ENCODE assay signal across 8 cellular contexts in the genomic region with DNA sequence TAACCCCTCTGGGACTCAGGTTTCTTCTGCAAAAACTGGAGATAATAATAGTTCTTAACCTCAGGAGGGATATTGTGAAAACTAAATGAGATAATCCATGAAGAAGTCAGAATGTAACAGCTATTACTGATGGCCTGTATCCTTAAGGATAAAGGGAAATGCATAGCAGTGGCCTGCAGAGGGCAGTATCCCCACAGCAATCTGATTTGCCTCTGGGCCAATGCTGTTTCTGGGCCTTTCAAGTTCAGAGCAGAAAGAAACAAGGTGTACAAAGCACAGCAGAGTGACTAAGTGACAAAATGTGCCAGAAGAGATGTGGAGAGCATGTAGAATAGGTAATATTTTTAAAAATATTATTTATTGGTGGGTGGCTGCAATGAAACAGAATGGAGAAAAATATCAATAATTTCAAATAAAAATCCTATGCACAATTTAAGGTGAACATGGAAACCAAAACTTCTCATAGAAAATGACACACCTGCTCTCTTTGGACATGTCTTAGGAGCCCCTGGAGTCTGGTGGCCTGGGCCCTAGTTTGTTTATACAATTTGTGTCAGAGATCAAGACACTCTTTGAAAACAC.
DNase-seq lines count a peak whose midpoint lies in the region; ATAC-seq, FAIRE-seq and TF ChIP-seq lines count a peak whose summit lies in the region.

No MANE protein-coding gene starts in this region.

- no peak overlapping the region for H2AFZ ChIP-seq in H1 (ENCODE audit: low read length)

- peak; percentile 68 for ATAC-seq in HG03521 (IDR thresholded peaks at IDR 0.05; ENCODE audit: unreplicated experiment)
- ATAC-seq in GM18870 (IDR thresholded peaks at IDR 0.05; ENCODE audit: unreplicated experiment): no peak

- POLR2A ChIA-PET in H1 (lab: Charles Lee; ENCODE audit: partially characterized antibody): interaction anchor here (0.6 kb wide), 1 partner anchor 654 kb away, joined by 3 read pairs; no protein-coding TSS in a partner anchor

- H3K79me1 ChIP-seq in H1 (ENCODE audit: low read depth, low read length) (no peaks in the 10 kb centered on the region), mesendoderm (ENCODE audit: low read length) (no peaks in the 10 kb centered on the region)

- peak; percentile 80 for DNase-seq in ELR (ENCODE audit: low read depth)
- DNase-seq in NCI-H774 (lab: John Stamatoyannopoulos, UW): peak; percentile 84
- DNase-seq in activated CD8-positive, alpha-beta memory T cell treated with anti-CD3 and anti-CD28 coated beads for 1 hour (ENCODE audit: extremely low read depth in 1 of 2, low read depth in 1 of 2): peak; percentile 19 to 28
- peak in 1 of 2 experiments; percentile 83 for DNase-seq in H1 (ENCODE audit: low read depth in 1 of 2, low spot score in 2 of 2)
- peak; percentile 79 for DNase-seq in mesendoderm
- DNase-seq in stimulated activated CD8-positive, alpha-beta memory T cell treated with anti-CD3 and anti-CD28 coated beads, Interleukin-4, amount 100 ng/mL, for 24 hours (ENCODE audit: low read depth): peak; percentile 37

- H2BK20ac ChIP-seq in H1 (ENCODE audit: low read length): no peak overlapping the region

- TF ChIP-seq POLR2A in H1 (IDR thresholded peaks at IDR 0.05; ENCODE audit: control extremely low read depth in 1 of 2, low read depth in 2 of 2, low read length in 2 of 2): no peak

- H3K36me3 ChIP-seq in H1 (ENCODE audit: control insufficient read depth in 2 of 4, insufficient read depth in 4 of 4, low read length in 3 of 4) (no peaks in the 10 kb centered on the region), mesendoderm (ENCODE audit: control insufficient read depth, insufficient read depth, low read length) (no peaks in the 10 kb centered on the region)

- no peaks in the 10 kb centered on the region for H3K4me1 ChIP-seq in H1 (replicated peaks in 1 of 4; ENCODE audit: control insufficient read depth in 3 of 4, insufficient read depth in 4 of 4, low read length in 3 of 4)
- no peaks in the 10 kb centered on the region for H3K4me1 ChIP-seq in mesendoderm (ENCODE audit: control insufficient read depth, low read depth, low read length)

- H2BK12ac ChIP-seq in H1 (ENCODE audit: low read depth, low read length): no peak overlapping the region

- H3K9ac ChIP-seq in H1 (replicated peaks in 1 of 4; ENCODE audit: extremely low read depth in 1 of 4, low read depth in 3 of 4, low read length in 3 of 4): no peak overlapping the region
- no peak overlapping the region for H3K9ac ChIP-seq in mesendoderm (ENCODE audit: low read length)

- H3K4me3 ChIP-seq in H1 (ENCODE audit: extremely low read depth in 1 of 4, insufficient read depth in 2 of 4, low read depth in 3 of 4, low read length in 4 of 4) (no peak overlapping the region), mesendoderm (ENCODE audit: low read length) (no peak overlapping the region)

- H4K5ac ChIP-seq in H1 (ENCODE audit: insufficient read length, low read depth, low read length) (no peak overlapping the region), mesendoderm (ENCODE audit: low read length) (no peak overlapping the region)

- H2AK5ac ChIP-seq in H1 (ENCODE audit: low read depth, low read length) (no peak overlapping the region), mesendoderm (ENCODE audit: low read length) (no peak overlapping the region)

- H3K79me2 ChIP-seq in H1 (ENCODE audit: control insufficient read depth in 1 of 2, insufficient read depth in 2 of 2, low read length in 2 of 2) (no peaks in the 10 kb centered on the region), mesendoderm (ENCODE audit: control insufficient read depth, insufficient read depth, low read length) (no peaks in the 10 kb centered on the region)

- H2BK15ac ChIP-seq in H1 (ENCODE audit: low read length) (no peak overlapping the region), mesendoderm (replicated peaks; ENCODE audit: low read depth) (no peak overlapping the region)

- H3K4me2 ChIP-seq in H1 (ENCODE audit: insufficient read depth in 1 of 2, low read depth in 2 of 2, low read length in 2 of 2) (no peak overlapping the region), mesendoderm (ENCODE audit: low read length) (no peak overlapping the region)

- H3K14ac ChIP-seq in H1 (ENCODE audit: insufficient read length): no peak overlapping the region

- no peak for TF ChIP-seq EP300 in H1 (IDR thresholded peaks at IDR 0.05; ENCODE audit: borderline replicate concordance in 1 of 2, low read depth in 2 of 2, low read length in 2 of 2)

- H3K23ac ChIP-seq in H1 (ENCODE audit: insufficient read length) (no peak overlapping the region), mesendoderm (ENCODE audit: low read length) (no peak overlapping the region)

- H3K23me2 ChIP-seq in H1 (ENCODE audit: low read depth, low read length): no peaks in the 10 kb centered on the region

- H3K18ac ChIP-seq in H1 (ENCODE audit: extremely low read depth, low read length): no peak overlapping the region
- no peak overlapping the region for H3K18ac ChIP-seq in mesendoderm (ENCODE audit: low read length)

- H3K9me3 ChIP-seq in H1 (ENCODE audit: insufficient read depth in 2 of 2, low read depth in 1 of 2, low read length in 1 of 2): no peaks in the 10 kb centered on the region; a peak in 1 of 4 replicates

- CTCF ChIA-PET in H1 (lab: Charles Lee; ENCODE audit: partially characterized antibody): interaction anchor here (0.5 to 3.9 kb wide), 62 partner anchors 9 to 1412 kb away, joined by 3 to 29 read pairs (median 4); no protein-coding TSS in a partner anchor

- peak; percentile 100 for TF ChIP-seq RAD21 in H1 (IDR thresholded peaks at IDR 0.05 in 1 of 2, conservative IDR thresholded peaks at IDR 0.05 in 1 of 2; ENCODE audit: low read depth in 2 of 2, low read length in 2 of 2)

- no peak overlapping the region for H2BK5ac ChIP-seq in H1 (ENCODE audit: low read depth, low read length)
- H2BK5ac ChIP-seq in mesendoderm (ENCODE audit: low read length): no peak overlapping the region

- no peaks in the 10 kb centered on the region for H4K20me1 ChIP-seq in H1 (replicated peaks in 1 of 2; ENCODE audit: control insufficient read depth in 1 of 2, insufficient read depth in 2 of 2, low read length in 2 of 2)

- no peak for FAIRE-seq in H1 (lab: Jason Lieb, UNC)

- no peak overlapping the region for H3K27ac ChIP-seq in H1 (ENCODE audit: low read depth, low read length)
- H3K27ac ChIP-seq in mesendoderm (ENCODE audit: low read depth, low read length): no peak overlapping the region

- TF ChIP-seq CTCF in H1 (IDR thresholded peaks at IDR 0.05; ENCODE audit: control extremely low read depth in 1 of 3, insufficient read depth in 1 of 3, low read depth in 1 of 3, low read length in 3 of 3): peak; percentile 51 to 90 (median 82)

- H3K4ac ChIP-seq in H1 (replicated peaks; ENCODE audit: insufficient read length, low read depth, low read length) (no peak overlapping the region), mesendoderm (ENCODE audit: low read depth, low read length) (no peak overlapping the region)

- H4K8ac ChIP-seq in H1 (ENCODE audit: extremely low read depth, insufficient read depth, low read length) (no peak overlapping the region), mesendoderm (ENCODE audit: low read depth, low read length) (no peak overlapping the region)

- no peak overlapping the region for H2BK120ac ChIP-seq in H1 (replicated peaks; ENCODE audit: low read depth, low read length)
- H2BK120ac ChIP-seq in mesendoderm (ENCODE audit: low read depth, low read length): no peak overlapping the region

- H4K91ac ChIP-seq in H1 (replicated peaks; ENCODE audit: insufficient read length, low read length): no peak overlapping the region

- H3K27me3 ChIP-seq in H1 (replicated peaks in 1 of 4; ENCODE audit: control insufficient read depth in 3 of 4, extremely low read depth in 1 of 4, insufficient read depth in 3 of 4, low read length in 3 of 4) (no peaks in the 10 kb centered on the region), mesendoderm (ENCODE audit: insufficient read depth, low read length, poor library complexity) (no peaks in the 10 kb centered on the region)

- H3K56ac ChIP-seq in H1 (replicated peaks; ENCODE audit: insufficient read length, low read depth, low read length) (no peak overlapping the region), mesendoderm (ENCODE audit: low read length) (no peak overlapping the region)

TF ChIP-seq in H1, 55 proteins besides CTCF, POLR2A, EP300 and RAD21:
- no peak for TF ChIP-seq SAP30 (IDR thresholded peaks at IDR 0.05; ENCODE audit: insufficient read depth, insufficient replicate concordance, low read length)
- TF ChIP-seq, protein P1, sequence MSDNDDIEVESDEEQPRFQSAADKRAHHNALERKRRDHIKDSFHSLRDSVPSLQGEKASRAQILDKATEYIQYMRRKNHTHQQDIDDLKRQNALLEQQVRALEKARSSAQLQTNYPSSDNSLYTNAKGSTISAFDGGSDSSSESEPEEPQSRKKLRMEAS (IDR thresholded peaks at IDR 0.05): no peak
